In genomic region chr1:153566414-153567371, GRCh38 we compare ENCODE assay signal across 8 cellular contexts.
DNase-seq lines count a peak whose midpoint lies in the region; ATAC-seq lines count a peak whose summit lies in the region.

No MANE protein-coding gene starts in this region.

- H3K27ac ChIP-seq in caudate nucleus (ENCODE audit: low read depth, low read length) = peak overlapping the region; percentile 54

- ATAC-seq in GM19023 (IDR thresholded peaks at IDR 0.05; ENCODE audit: unreplicated experiment) = peak; percentile 46
- ATAC-seq in HG03457 (IDR thresholded peaks at IDR 0.05; ENCODE audit: unreplicated experiment) = no peak

- peak; percentile 87 for DNase-seq in 8988T
- DNase-seq in NCI-H2171 (lab: John Stamatoyannopoulos, UW) = peak; percentile 91
- DNase-seq in activated CD4-positive, alpha-beta T cell treated with anti-CD3 and anti-CD28 coated beads for 1 hour = peak; percentile 80
- DNase-seq in caudate nucleus (lab: John Stamatoyannopoulos, UW) = peak in 32 of 61 donors; percentile 7 to 82 (median 35)
- peak; percentile 99 for DNase-seq in kidney glomerular epithelial cell (lab: John Stamatoyannopoulos, UW)
- peak; percentile 87 to 90 for DNase-seq in stimulated activated CD4-positive, alpha-beta T cell treated with anti-CD3 and anti-CD28 coated beads, Interleukin-15, amount 100 ng/mL, for 48 hours (ENCODE audit: low read depth in 2 of 2)

Comparison
In these comparisons a context has a peak if more than half of its experiments do, and no peak if none do; other contexts are left out.
1. DNase-seq: peak in every context shown above with its lines; median percentile 99 in kidney glomerular epithelial cell; 91 in NCI-H2171; 88 in stimulated activated CD4-positive, alpha-beta T cell treated with anti-CD3 and anti-CD28 coated beads, Interleukin-15, amount 100 ng/mL, for 48 hours; 87 in 8988T; 80 in activated CD4-positive, alpha-beta T cell treated with anti-CD3 and anti-CD28 coated beads for 1 hour; 35 in caudate nucleus.